15 cellular contexts compared by ENCODE assay signal in the genomic region with DNA sequence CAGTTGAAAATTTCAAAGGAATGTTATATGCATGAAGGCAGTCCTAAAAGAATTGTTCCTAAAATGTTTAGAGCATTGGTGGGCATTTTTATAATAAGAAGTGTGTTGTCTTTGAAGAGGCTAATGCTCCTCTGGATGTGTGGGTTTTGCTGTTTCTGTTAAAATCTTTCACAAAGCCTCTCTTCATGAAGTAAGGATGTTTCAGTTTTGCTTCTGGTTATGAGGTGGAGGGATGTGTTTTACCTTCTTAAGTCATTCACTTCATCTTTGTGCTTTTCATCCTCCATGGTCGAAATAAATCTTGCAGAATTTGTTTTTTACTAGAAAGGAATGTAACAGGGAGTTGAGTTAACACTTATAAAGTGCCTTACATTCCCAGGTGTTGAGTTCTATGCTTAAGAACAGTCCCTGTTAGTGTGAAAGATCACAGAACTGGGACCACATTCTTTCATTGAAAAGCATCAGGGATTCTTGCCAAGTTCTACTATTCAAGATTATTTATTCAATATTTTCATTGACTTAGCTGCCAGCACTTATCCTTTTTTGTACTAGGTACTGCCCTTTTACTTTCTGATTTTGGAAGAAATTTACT. TPM values are rescaled to one million over a fixed set of nuclear protein-coding genes. Genes with fewer than 3 reads are reported as not detected.
A peak's percentile ranks its signal among the peaks of the same experiment; 100 is the strongest.
DNase-seq lines count a peak whose midpoint lies in the region; ATAC-seq, FAIRE-seq and TF ChIP-seq lines count a peak whose summit lies in the region.
"Had no signal": no experiment of that assay in that cellular context is flagged by ENCODE, and none has a peak within 500 bp of the region (broad histone marks: within the 10 kb centered on the region; RNA-seq: fewer than 3 reads in every experiment).

No MANE protein-coding gene starts in this region.

- FAIRE-seq in astrocyte (lab: Jason Lieb, UNC): no peak
- FAIRE-seq: colon, small intestine had no signal

- H3K4me3 Mint-ChIP-seq in astrocyte (ENCODE audit: unreplicated experiment): no peak overlapping the region
- no peak overlapping the region for H3K4me3 Mint-ChIP-seq in activated CD4-positive, alpha-beta memory T cell treated with anti-CD3 and anti-CD28 coated beads for 36 hours
- H3K4me3 Mint-ChIP-seq: natural killer cell treated with Interleukin-12 subunit alpha and Interleukin-12 subunit beta and Interleukin-15 and Interleukin-18, amount 100 ng/mL, for 72 hours had no signal

- H3K79me2 ChIP-seq in astrocyte (ENCODE audit: insufficient read depth, low read length): no peaks in the 10 kb centered on the region

- peaks cover 30% of the 10 kb centered on the region for H3K4me1 Mint-ChIP-seq in astrocyte (ENCODE audit: low read depth, unreplicated experiment)
- H3K4me1 Mint-ChIP-seq in activated CD4-positive, alpha-beta memory T cell treated with anti-CD3 and anti-CD28 coated beads for 36 hours (ENCODE audit: low read depth): peaks cover 4% of the 10 kb centered on the region

- H2AFZ ChIP-seq in astrocyte (ENCODE audit: low read depth, low read length): no peak overlapping the region

- CTCF ChIA-PET in activated CD4-positive, alpha-beta memory T cell treated with anti-CD3 and anti-CD28 coated beads for 36 hours (lab: Charles Lee): no interaction called here

- TF ChIP-seq CTCF in GM10266 (IDR thresholded peaks at IDR 0.05; ENCODE audit: control insufficient read depth, insufficient read depth, low read depth, missing control alignments) (no peak), astrocyte (IDR thresholded peaks at IDR 0.05; ENCODE audit: insufficient read depth, low read depth, low read length) (no peak)

- intact Hi-C loops in activated CD4-positive, alpha-beta memory T cell treated with anti-CD3 and anti-CD28 coated beads for 36 hours (cut with micrococcal nuclease): no loop called here

- H3K4me1 ChIP-seq in astrocyte (ENCODE audit: insufficient read depth, low read length): peaks cover 5% of the 10 kb centered on the region

- no peaks in the 10 kb centered on the region for H3K27me3 ChIP-seq in astrocyte (ENCODE audit: insufficient read depth, low read length)
- H3K27me3 ChIP-seq: upper lobe of left lung had no signal

- POLR2A ChIA-PET in activated CD4-positive, alpha-beta memory T cell treated with anti-CD3 and anti-CD28 coated beads for 36 hours (lab: Charles Lee): no interaction called here

- no peak overlapping the region for H3K4me2 ChIP-seq in astrocyte (ENCODE audit: low read length)

- H4K20me1 ChIP-seq in astrocyte (ENCODE audit: insufficient read depth, low read length): no peaks in the 10 kb centered on the region

- no peaks in the 10 kb centered on the region for H3K9me3 ChIP-seq in astrocyte (ENCODE audit: insufficient read depth, low read depth, low read length)
- H3K9me3 ChIP-seq: upper lobe of left lung had no signal

- no peak overlapping the region for H3K27ac Mint-ChIP-seq in astrocyte (ENCODE audit: unreplicated experiment)
- no peak overlapping the region for H3K27ac Mint-ChIP-seq in activated CD4-positive, alpha-beta memory T cell treated with anti-CD3 and anti-CD28 coated beads for 36 hours
- H3K27ac Mint-ChIP-seq: natural killer cell treated with Interleukin-12 subunit alpha and Interleukin-12 subunit beta and Interleukin-15 and Interleukin-18, amount 100 ng/mL, for 72 hours had no signal

- DNase-seq in GM10266 (ENCODE audit: extremely low spot score) (peak; percentile 23), astrocyte (ENCODE audit: low read depth) (peak; percentile 50), SKM-1 treated with dmso at 0.1 percent for 144 hours (lab: John Stamatoyannopoulos, UW; ENCODE audit: unreplicated experiment) (no peak), iPS-NIHi11 (ENCODE audit: low spot score) (no peak), superior temporal gyrus (ENCODE audit: extremely low spot score) (no peak)
- no peak for DNase-seq in activated CD4-positive, alpha-beta memory T cell treated with anti-CD3 and anti-CD28 coated beads for 36 hours
- DNase-seq: activated CD4-positive, alpha-beta T cell treated with anti-CD3 and anti-CD28 coated beads for 48 hours; DMS79 treated with DMSO at 0.1 percent for 48 hours; NCI-H187; small intestine; upper lobe of left lung had no signal

- H3K27me3 Mint-ChIP-seq in astrocyte (ENCODE audit: low read depth, unreplicated experiment): no peaks in the 10 kb centered on the region
- H3K27me3 Mint-ChIP-seq in activated CD4-positive, alpha-beta memory T cell treated with anti-CD3 and anti-CD28 coated beads for 36 hours: no peaks in the 10 kb centered on the region

- no peak overlapping the region for H3K27ac ChIP-seq in astrocyte (ENCODE audit: low read depth, low read length)

- no peak overlapping the region for H3K9ac ChIP-seq in astrocyte (ENCODE audit: low read length)

- no peaks in the 10 kb centered on the region for H3K9me3 Mint-ChIP-seq in astrocyte (ENCODE audit: unreplicated experiment)
- no peaks in the 10 kb centered on the region for H3K9me3 Mint-ChIP-seq in activated CD4-positive, alpha-beta memory T cell treated with anti-CD3 and anti-CD28 coated beads for 36 hours

- ATAC-seq in GM19372 (IDR thresholded peaks at IDR 0.05; ENCODE audit: low read depth, unreplicated experiment) (peak; percentile 57), HG02885 (IDR thresholded peaks at IDR 0.05; ENCODE audit: poor library complexity, unreplicated experiment) (peak; percentile 78)
- ATAC-seq: natural killer cell treated with Interleukin-12 subunit alpha and Interleukin-12 subunit beta and Interleukin-15 and Interleukin-18, amount 100 ng/mL, for 72 hours had no signal

- H3K36me3 Mint-ChIP-seq in astrocyte (ENCODE audit: low read depth, unreplicated experiment): no peaks in the 10 kb centered on the region
- no peaks in the 10 kb centered on the region for H3K36me3 Mint-ChIP-seq in activated CD4-positive, alpha-beta memory T cell treated with anti-CD3 and anti-CD28 coated beads for 36 hours
- H3K36me3 Mint-ChIP-seq: natural killer cell treated with Interleukin-12 subunit alpha and Interleukin-12 subunit beta and Interleukin-15 and Interleukin-18, amount 100 ng/mL, for 72 hours had no signal

- H3K4me3 ChIP-seq in astrocyte (ENCODE audit: insufficient read depth, low read depth, low read length): no peak overlapping the region
- H3K4me3 ChIP-seq: upper lobe of left lung had no signal

- H3K36me3 ChIP-seq in astrocyte (ENCODE audit: insufficient read depth, low read length): no peaks in the 10 kb centered on the region
- H3K36me3 ChIP-seq: upper lobe of left lung had no signal

RNA-seq across cellular contexts. Expression of gene FHIP1A, which starts 21.1 kb away (rescaled TPM):
- 2.4 and 4.1 TPM in 2 replicates for total RNA-seq in astrocyte
- total RNA-seq in activated CD4-positive, alpha-beta memory T cell treated with anti-CD3 and anti-CD28 coated beads for 36 hours: under 1 TPM; 0.45 to 0.46 TPM

Comparison
In these comparisons a context has a peak if more than half of its experiments do, and no peak if none do; other contexts are left out.
1. DNase-seq: peak in GM10266 (single experiment) and astrocyte (single experiment); none in SKM-1 treated with dmso at 0.1 percent for 144 hours (single experiment), iPS-NIHi11 (single experiment), superior temporal gyrus (single experiment) and activated CD4-positive, alpha-beta memory T cell treated with anti-CD3 and anti-CD28 coated beads for 36 hours (single experiment).